Comparison of ENCODE assay signal across 24 cellular contexts in genomic region chr3:51268132-51268531, GRCh38.
"Had no signal": no experiment of that assay in that cellular context is flagged by ENCODE, and none has a peak within 500 bp of the region (broad histone marks: within the 10 kb centered on the region; RNA-seq: fewer than 3 reads in every experiment).

No MANE protein-coding gene starts in this region.

- H3K27ac Mint-ChIP-seq: dendritic cell treated with granulocyte-macrophage colony-stimulating factor and Interleukin-4, amounts not matched to agents 40 ng/mL and 50 ng/mL, for 4 days; mesothelial cell of epicardium; naive B cell had no signal

- FAIRE-seq: endothelial cell of umbilical vein, frontal cortex, kidney had no signal

- H3K4me1 Mint-ChIP-seq: immature natural killer cell, mesothelial cell of epicardium had no signal

- H3K79me2 ChIP-seq: hepatocyte had no signal

- H3K9me3 Mint-ChIP-seq: dendritic cell treated with granulocyte-macrophage colony-stimulating factor and Interleukin-4, amounts not matched to agents 40 ng/mL and 50 ng/mL, for 4 days had no signal

- H3K4me3 Mint-ChIP-seq: dendritic cell treated with granulocyte-macrophage colony-stimulating factor and Interleukin-4, amounts not matched to agents 40 ng/mL and 50 ng/mL, for 4 days; immature natural killer cell; mesothelial cell of epicardium had no signal

- H3K4me2 ChIP-seq: hepatocyte had no signal

- H3K4me3 ChIP-seq: colonic mucosa, esophagus muscularis mucosa, gastroesophageal sphincter, heart left ventricle, hepatocyte, left lung, lower lobe of right lung, mucosa of descending colon had no signal

- DNase-seq: colonic mucosa; cortex of kidney; effector memory CD4-positive, alpha-beta T cell; foreskin keratinocyte; heart left ventricle; hypothalamus; immature natural killer cell; islet precursor cell; kidney; kidney glomerular epithelial cell; left colon; left lung; left ventricle myocardium superior; lower lobe of right lung; mesenchymal stem cell; mucosa of descending colon; naive B cell had no signal

- H3K27me3 ChIP-seq: colonic mucosa, esophagus muscularis mucosa, foreskin keratinocyte, gastroesophageal sphincter, heart left ventricle, hepatocyte, left lung had no signal

- H3K27ac ChIP-seq: colonic mucosa, esophagus muscularis mucosa, foreskin keratinocyte, gastroesophageal sphincter, heart left ventricle, hepatocyte, left lung, lower lobe of right lung had no signal

- H3K4me1 ChIP-seq: colonic mucosa, esophagus muscularis mucosa, foreskin keratinocyte, gastroesophageal sphincter, heart left ventricle, left lung, lower lobe of right lung had no signal

- H3K9me3 ChIP-seq: colonic mucosa, esophagus muscularis mucosa, lower lobe of right lung had no signal

- ATAC-seq: foreskin keratinocyte, gastroesophageal sphincter, heart left ventricle, left colon, left lung, left ventricle myocardium superior, lower lobe of right lung, mucosa of descending colon had no signal

- H3K36me3 ChIP-seq: colonic mucosa, heart left ventricle, left lung, lower lobe of right lung had no signal

- H3K36me3 Mint-ChIP-seq: immature natural killer cell, naive B cell had no signal

- H2AFZ ChIP-seq: hepatocyte had no signal
